13 cellular contexts compared by ENCODE assay signal in the genomic region with DNA sequence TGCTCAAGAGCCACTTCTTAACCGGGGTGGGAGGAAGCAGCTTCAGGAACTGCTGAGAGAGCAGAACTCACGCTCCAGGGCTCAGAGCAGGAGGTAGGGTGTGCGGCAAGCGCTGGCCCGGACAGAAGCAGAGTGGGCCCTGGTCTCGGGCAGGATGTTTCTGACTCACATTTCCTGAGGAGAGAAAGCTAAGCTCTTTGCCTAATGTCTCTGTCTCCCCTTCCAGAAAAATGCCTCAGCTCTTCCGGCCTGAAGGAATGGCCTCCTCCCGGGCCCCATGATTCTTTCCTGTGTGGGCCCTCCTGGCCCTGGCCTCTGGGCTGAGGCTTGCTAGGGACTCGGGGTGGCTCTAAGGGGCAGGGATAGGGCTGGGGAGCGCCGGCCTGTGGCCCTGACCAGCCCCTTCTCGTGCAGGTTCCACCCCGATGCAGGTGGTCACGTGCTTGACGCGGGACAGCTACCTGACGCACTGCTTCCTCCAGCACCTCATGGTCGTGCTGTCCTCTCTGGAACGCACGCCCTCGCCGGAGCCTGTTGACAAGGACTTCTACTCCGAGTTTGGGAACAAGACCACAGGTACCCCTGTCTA. TPM values are rescaled to one million over a fixed set of nuclear protein-coding genes. Genes with fewer than 3 reads are reported as not detected.
DNase-seq lines count a peak whose midpoint lies in the region; ATAC-seq, FAIRE-seq and TF ChIP-seq lines count a peak whose summit lies in the region.
"Had no signal": no experiment of that assay in that cellular context is flagged by ENCODE, and none has a peak within 500 bp of the region (broad histone marks: within the 10 kb centered on the region; RNA-seq: fewer than 3 reads in every experiment).

No MANE protein-coding gene starts in this region.

- dilution Hi-C loops in IMR-90 (cut with HindIII; ENCODE audit: low sequenced_read_pairs, unreplicated experiment) = no loop called here

- H3K79me1 ChIP-seq in IMR-90 (ENCODE audit: low read depth in 1 of 2, low read length in 2 of 2) = peaks cover 0 to 20% of the 10 kb centered on the region in 2 experiments; a peak in 2 of 4 replicates

- no peak overlapping the region for H2BK120ac ChIP-seq in IMR-90 (ENCODE audit: low read depth, low read length)

- H2AFZ ChIP-seq in IMR-90 (replicated peaks; ENCODE audit: low read length, poor library complexity) = no peak overlapping the region
- no peak overlapping the region for H2AFZ ChIP-seq in smooth muscle cell (ENCODE audit: low read depth)

- peaks cover 6% of the 10 kb centered on the region; the same call in 1 of the 2 replicates for H3K9me1 ChIP-seq in IMR-90 (ENCODE audit: insufficient read depth, low read length)

- H3K27ac ChIP-seq in IMR-90 (ENCODE audit: insufficient read depth, low read length) = no peak overlapping the region
- H3K27ac ChIP-seq in layer of hippocampus (ENCODE audit: low read depth, low read length) = peak overlapping the region; percentile 62
- H3K27ac ChIP-seq in smooth muscle cell (ENCODE audit: low read depth) = peak overlapping the region; percentile 17
- H3K27ac ChIP-seq in effector memory CD4-positive, alpha-beta T cell (ENCODE audit: insufficient read depth, low read length, poor library complexity, severe bottlenecking) = no peak overlapping the region

- no peak overlapping the region for H2BK15ac ChIP-seq in IMR-90 (ENCODE audit: low read depth, low read length)

- FAIRE-seq in H54 (lab: Jason Lieb, UNC) = no peak

- H4K5ac ChIP-seq in IMR-90 (ENCODE audit: low read depth, low read length) = no peak overlapping the region

- H3K4me3 Mint-ChIP-seq in dendritic cell treated with granulocyte-macrophage colony-stimulating factor and Interleukin-4, amounts not matched to agents 40 ng/mL and 50 ng/mL, for 4 days = peak overlapping the region; percentile 64
- H3K4me3 Mint-ChIP-seq: CD4-positive, alpha-beta T cell had no signal

- H3K36me3 ChIP-seq in IMR-90 (ENCODE audit: control insufficient read depth, insufficient read depth, low read length) = peaks cover 71% of the 10 kb centered on the region
- H3K36me3 ChIP-seq in smooth muscle cell (ENCODE audit: low read depth) = no peaks in the 10 kb centered on the region
- H3K36me3 ChIP-seq in effector memory CD4-positive, alpha-beta T cell (ENCODE audit: control insufficient read depth, insufficient read depth, low read length) = peaks cover 67% of the 10 kb centered on the region

- ATAC-seq in IMR-90 (ENCODE audit: low read depth) = no peak
- ATAC-seq: HCT116 had no signal

- no peaks in the 10 kb centered on the region for H3K79me2 ChIP-seq in smooth muscle cell (ENCODE audit: low read depth)

- TF ChIP-seq POLR2A in IMR-90 (IDR thresholded peaks at IDR 0.05; ENCODE audit: low read depth, low read length) = no peak
- no peak for TF ChIP-seq POLR2A in H54 (IDR thresholded peaks at IDR 0.05; ENCODE audit: low read depth, low read length)

- TF ChIP-seq CTCF in IMR-90 (conservative IDR thresholded peaks at IDR 0.05; ENCODE audit: low read depth, low read length) (no peak), smooth muscle cell (IDR thresholded peaks at IDR 0.05; ENCODE audit: borderline replicate concordance, insufficient read depth, poor library complexity, severe bottlenecking) (no peak)

- BruUV-seq in IMR-90 (replicated peaks; lab: Mats Ljungman, UMichigan) = no TSS peak

- TF ChIP-seq RAD21 in IMR-90 (IDR thresholded peaks at IDR 0.05; ENCODE audit: low read length) = no peak

- no peak overlapping the region for H3K18ac ChIP-seq in IMR-90 (ENCODE audit: low read depth, low read length)

- H3K9ac ChIP-seq in IMR-90 (ENCODE audit: low read depth, low read length) = no peak overlapping the region
- H3K9ac ChIP-seq in smooth muscle cell (ENCODE audit: low read depth) = no peak overlapping the region

- H3K14ac ChIP-seq in IMR-90 (replicated peaks; ENCODE audit: low read depth, low read length) = no peak overlapping the region

- H3K36me3 Mint-ChIP-seq in dendritic cell treated with granulocyte-macrophage colony-stimulating factor and Interleukin-4, amounts not matched to agents 40 ng/mL and 50 ng/mL, for 4 days (ENCODE audit: low read depth) = peaks cover 92% of the 10 kb centered on the region

- no peaks in the 10 kb centered on the region for H3K27me3 Mint-ChIP-seq in dendritic cell treated with granulocyte-macrophage colony-stimulating factor and Interleukin-4, amounts not matched to agents 40 ng/mL and 50 ng/mL, for 4 days
- H3K27me3 Mint-ChIP-seq: CD4-positive, alpha-beta T cell had no signal

- intact Hi-C loops in IMR-90 (cut with micrococcal nuclease) = no loop called here
- intact Hi-C loops in dendritic cell treated with granulocyte-macrophage colony-stimulating factor and Interleukin-4, amounts not matched to agents 40 ng/mL and 50 ng/mL, for 4 days (cut with micrococcal nuclease) = no loop called here

- no peaks in the 10 kb centered on the region for H3F3A ChIP-seq in smooth muscle cell (ENCODE audit: low read depth)

- H4K8ac ChIP-seq in IMR-90 (ENCODE audit: low read depth in 2 of 2, low read length in 2 of 2) = no peak overlapping the region

- H3K56ac ChIP-seq in IMR-90 (ENCODE audit: extremely low read depth, insufficient read depth, low read length) = no peak overlapping the region

- no peak overlapping the region for H4K91ac ChIP-seq in IMR-90 (ENCODE audit: insufficient read depth, low read depth, low read length)

- H3K4me1 Mint-ChIP-seq in dendritic cell treated with granulocyte-macrophage colony-stimulating factor and Interleukin-4, amounts not matched to agents 40 ng/mL and 50 ng/mL, for 4 days (ENCODE audit: low read depth) = peaks cover 69% of the 10 kb centered on the region

- peak overlapping the region; percentile 97 for H3K27ac Mint-ChIP-seq in dendritic cell treated with granulocyte-macrophage colony-stimulating factor and Interleukin-4, amounts not matched to agents 40 ng/mL and 50 ng/mL, for 4 days
- H3K27ac Mint-ChIP-seq: CD4-positive, alpha-beta T cell had no signal

- no peak overlapping the region for H2BK5ac ChIP-seq in IMR-90 (ENCODE audit: low read depth, low read length, poor library complexity, severe bottlenecking)

- 92% methylated on average over 14 of the region's 23 CpGs; no CpG with 5 or more reads in 1 of the 2 experiments for WGBS in IMR-90 (ENCODE audit: extremely low coverage in 2 of 2, insufficient read length in 1 of 2), 2 experiments
- WGBS in smooth muscle cell (ENCODE audit: low lambda C conversion rate) = 80% methylated on average over 23 of the region's 23 CpGs

- H3K4me2 ChIP-seq in IMR-90 (ENCODE audit: low read depth, low read length) = no peak overlapping the region
- no peak overlapping the region for H3K4me2 ChIP-seq in smooth muscle cell

- H3K4ac ChIP-seq in IMR-90 (ENCODE audit: low read depth, low read length) = no peak overlapping the region

- in situ Hi-C loops in IMR-90 (cut with MboI; ENCODE audit: low sequenced_read_pairs) = no loop called here

- H3K4me1 ChIP-seq in IMR-90 (ENCODE audit: control insufficient read depth, insufficient read depth, low read length) = peaks cover 4% of the 10 kb centered on the region; the same call in 1 of the 2 replicates
- H3K4me1 ChIP-seq in smooth muscle cell (ENCODE audit: low read depth) = no peaks in the 10 kb centered on the region
- no peaks in the 10 kb centered on the region for H3K4me1 ChIP-seq in effector memory CD4-positive, alpha-beta T cell (ENCODE audit: control insufficient read depth, insufficient read depth, low read length, poor library complexity, severe bottlenecking)

- H4K20me1 ChIP-seq in IMR-90 (ENCODE audit: insufficient read depth, low read length) (peaks cover 12% of the 10 kb centered on the region; the same call in 1 of the 2 replicates), smooth muscle cell (ENCODE audit: low read depth) (peaks cover 38% of the 10 kb centered on the region)

- CTCF ChIA-PET in IMR-90 (lab: Yijun Ruan, JAX) = no interaction called here

- no peak overlapping the region for H2BK20ac ChIP-seq in IMR-90 (ENCODE audit: low read depth, low read length)

- H3K27me3 ChIP-seq in IMR-90 (ENCODE audit: control insufficient read depth, insufficient read depth, low read length) (no peaks in the 10 kb centered on the region), layer of hippocampus (ENCODE audit: control insufficient read depth, insufficient read depth, low read length) (no peaks in the 10 kb centered on the region), smooth muscle cell (ENCODE audit: low read depth) (no peaks in the 10 kb centered on the region)
- no peaks in the 10 kb centered on the region for H3K27me3 ChIP-seq in effector memory CD4-positive, alpha-beta T cell (replicated peaks; ENCODE audit: control insufficient read depth, insufficient read depth, low read length, poor library complexity, severe bottlenecking)

- peak overlapping the region; percentile 39 for H2AK9ac ChIP-seq in IMR-90 (replicated peaks; ENCODE audit: low read depth, low read length, poor library complexity)

- POLR2A ChIA-PET in IMR-90 (lab: Charles Lee; ENCODE audit: unreplicated experiment) = no interaction called here

- DNase-seq in IMR-90 (peak; percentile 31), smooth muscle cell (lab: John Stamatoyannopoulos, UW; ENCODE audit: unreplicated experiment) (no peak), H54 (ENCODE audit: insufficient read length, low spot score) (no peak), NCI-H1417 (lab: John Stamatoyannopoulos, UW) (no peak), NCI-H2081 (lab: John Stamatoyannopoulos, UW) (no peak)
- DNase-seq in effector memory CD4-positive, alpha-beta T cell = no peak
- DNase-seq: amniotic stem cell; CD4-positive, alpha-beta T cell; NCI-H69 had no signal

- H3K9me3 Mint-ChIP-seq in dendritic cell treated with granulocyte-macrophage colony-stimulating factor and Interleukin-4, amounts not matched to agents 40 ng/mL and 50 ng/mL, for 4 days = no peaks in the 10 kb centered on the region
- H3K9me3 Mint-ChIP-seq: CD4-positive, alpha-beta T cell had no signal

- H3K23ac ChIP-seq in IMR-90 (ENCODE audit: low read depth, low read length) = no peak overlapping the region

- H2AK5ac ChIP-seq in IMR-90 (ENCODE audit: low read depth, low read length) = no peak overlapping the region

- H3K9me3 ChIP-seq in IMR-90 (ENCODE audit: control insufficient read depth, insufficient read depth, low read length) (no peaks in the 10 kb centered on the region), smooth muscle cell (replicated peaks; ENCODE audit: low read depth) (no peaks in the 10 kb centered on the region)
- no peaks in the 10 kb centered on the region for H3K9me3 ChIP-seq in effector memory CD4-positive, alpha-beta T cell (ENCODE audit: control insufficient read depth, low read length)

- H3K4me3 ChIP-seq in IMR-90 (ENCODE audit: insufficient read depth, low read depth, low read length) (no peak overlapping the region), smooth muscle cell (no peak overlapping the region)
- no peak overlapping the region for H3K4me3 ChIP-seq in effector memory CD4-positive, alpha-beta T cell (ENCODE audit: insufficient read depth, low read depth, low read length, poor library complexity, severe bottlenecking)

RNA-seq across cellular contexts. Expression of a gene that starts 4.1 kb away (rescaled TPM):
- total RNA-seq in IMR-90 (2012; rRNA removed) = not detected in 2 replicates
- polyA plus RNA-seq in IMR-90 (2012; rRNA removed) = 0.04 TPM in 1 of 2 replicates, not detected in the other
- 0.04 TPM in 1 of 2 replicates, not detected in the other for polyA plus RNA-seq in IMR-90 (2012; cell fraction: cytosol; rRNA removed)
- polyA plus RNA-seq in IMR-90 (2012; cell fraction: nucleus; rRNA removed; ENCODE audit: low replicate concordance) = 0.24 and 0.60 TPM in 2 replicates
- total RNA-seq in smooth muscle cell = 0.22 TPM in 1 of 2 replicates, not detected in the other
- 0.25 and 0.31 TPM in 2 replicates for polyA plus RNA-seq in smooth muscle cell

RNA-seq across cellular contexts. Expression of a gene that starts 35.6 kb away (rescaled TPM):
- total RNA-seq in IMR-90 (2012; rRNA removed) (34.2 and 36.9 TPM in 2 replicates), smooth muscle cell (55.2 and 56.1 TPM in 2 replicates)
- polyA plus RNA-seq in IMR-90 (2012; rRNA removed) (86.0 and 92.2 TPM in 2 replicates), smooth muscle cell (46.7 and 47.3 TPM in 2 replicates)
- 37.7 and 53.7 TPM in 2 replicates for polyA plus RNA-seq in IMR-90 (2012; cell fraction: cytosol; rRNA removed)
- 524 and 765 TPM in 2 replicates for polyA plus RNA-seq in IMR-90 (2012; cell fraction: nucleus; rRNA removed; ENCODE audit: low replicate concordance)

RNA-seq across cellular contexts. Expression of a gene that starts 37.2 kb away (rescaled TPM):
- total RNA-seq in IMR-90 (2012; rRNA removed) (1.1 and 1.3 TPM in 2 replicates), smooth muscle cell (4.2 and 5.9 TPM in 2 replicates)
- polyA plus RNA-seq in IMR-90 (2012; rRNA removed) (4.0 and 4.6 TPM in 2 replicates), smooth muscle cell (5.1 and 7.8 TPM in 2 replicates)
- 1.8 and 2.3 TPM in 2 replicates for polyA plus RNA-seq in IMR-90 (2012; cell fraction: cytosol; rRNA removed)
- 3.4 and 6.2 TPM in 2 replicates for polyA plus RNA-seq in IMR-90 (2012; cell fraction: nucleus; rRNA removed; ENCODE audit: low replicate concordance)
- total RNA-seq: mesenteric fat pad had no signal

RNA-seq across cellular contexts. Expression of a gene that starts 42.6 kb away (rescaled TPM):
- total RNA-seq in IMR-90 (2012; rRNA removed) = 161 and 173 TPM in 2 replicates
- polyA plus RNA-seq in IMR-90 (2012; rRNA removed) = 200 and 228 TPM in 2 replicates
- 168 and 316 TPM in 2 replicates for polyA plus RNA-seq in IMR-90 (2012; cell fraction: cytosol; rRNA removed)
- 247 and 500 TPM in 2 replicates for polyA plus RNA-seq in IMR-90 (2012; cell fraction: nucleus; rRNA removed; ENCODE audit: low replicate concordance)
- total RNA-seq in smooth muscle cell = 156 and 207 TPM in 2 replicates
- polyA plus RNA-seq in smooth muscle cell = 229 and 248 TPM in 2 replicates

RNA-seq across cellular contexts. Expression of a gene that starts 45.4 kb away (rescaled TPM):
- total RNA-seq in IMR-90 (2012; rRNA removed) (1.1 and 1.4 TPM in 2 replicates), smooth muscle cell (0.76 and 0.90 TPM in 2 replicates)
- polyA plus RNA-seq in IMR-90 (2012; rRNA removed) (14.4 and 16.9 TPM in 2 replicates), smooth muscle cell (33.0 and 40.3 TPM in 2 replicates)
- polyA plus RNA-seq in IMR-90 (2012; cell fraction: cytosol; rRNA removed) = 1.5 and 2.6 TPM in 2 replicates
- polyA plus RNA-seq in IMR-90 (2012; cell fraction: nucleus; rRNA removed; ENCODE audit: low replicate concordance) = 0.62 and 26.4 TPM in 2 replicates

Comparison
In these comparisons a context has a peak if more than half of its experiments do, and no peak if none do; other contexts are left out.
1. H3K27ac ChIP-seq: peak in layer of hippocampus (single experiment) and smooth muscle cell (single experiment); none in IMR-90 (single experiment) and effector memory CD4-positive, alpha-beta T cell (single experiment).